17 cellular contexts compared by ENCODE assay signal in genomic region chr6:27539551-27539950, GRCh38.
DNase-seq lines count a peak whose midpoint lies in the region; ATAC-seq and TF ChIP-seq lines count a peak whose summit lies in the region.
"Had no signal": no experiment of that assay in that cellular context is flagged by ENCODE, and none has a peak within 500 bp of the region (broad histone marks: within the 10 kb centered on the region; RNA-seq: fewer than 3 reads in every experiment).

No MANE protein-coding gene starts in this region.

- H3K4me3 ChIP-seq in HUES64 (ENCODE audit: low read length) (peak overlapping the region; percentile 50), endodermal cell (ENCODE audit: low read length) (peak overlapping the region; percentile 42)
- H3K4me3 ChIP-seq: BLaER1 treated with 17β-estradiol and CSF1 and Interleukin-3, amounts not matched to agents 10 nM and 100 nM had no signal

- 28% methylated on average over 13 of the region's 13 CpGs for WGBS in HUES64
- 51 to 73% methylated on average over 8 to 13 of the region's 13 CpGs for WGBS in endodermal cell (ENCODE audit: insufficient coverage in 1 of 2, insufficient read length in 1 of 2), 2 experiments

- no peaks in the 10 kb centered on the region for H3K9me3 Mint-ChIP-seq in endodermal cell
- no peaks in the 10 kb centered on the region for H3K9me3 Mint-ChIP-seq in mesothelial cell of epicardium

- peak overlapping the region; percentile 70 for H3K4me3 Mint-ChIP-seq in endodermal cell
- peak overlapping the region; percentile 66 for H3K4me3 Mint-ChIP-seq in mesothelial cell of epicardium

- H3K36me3 ChIP-seq in ES-I3 (ENCODE audit: insufficient read depth, low read length) = no peaks in the 10 kb centered on the region
- no peaks in the 10 kb centered on the region for H3K36me3 ChIP-seq in HUES64 (ENCODE audit: insufficient read depth, low read length)
- no peaks in the 10 kb centered on the region for H3K36me3 ChIP-seq in endodermal cell (ENCODE audit: control insufficient read depth, insufficient read depth, low read length)
- H3K36me3 ChIP-seq: BLaER1 treated with 17β-estradiol and CSF1 and Interleukin-3, amounts not matched to agents 10 nM and 100 nM had no signal

- no peaks in the 10 kb centered on the region for H3K9me3 ChIP-seq in ES-I3 (ENCODE audit: control insufficient read depth, insufficient read depth, low read length)
- H3K9me3 ChIP-seq in HUES64 (ENCODE audit: insufficient read depth, low read depth, low read length) = no peaks in the 10 kb centered on the region
- peaks cover 3% of the 10 kb centered on the region for H3K9me3 ChIP-seq in endodermal cell (ENCODE audit: control insufficient read depth, low read length)

- ATAC-seq in HG02840 (IDR thresholded peaks at IDR 0.05; ENCODE audit: low FRiP score, unreplicated experiment) (no peak), HG03280 (IDR thresholded peaks at IDR 0.05; ENCODE audit: unreplicated experiment) (no peak)

- no peaks in the 10 kb centered on the region for H3K4me1 ChIP-seq in ES-I3 (ENCODE audit: insufficient read depth, low read length)
- H3K4me1 ChIP-seq in HUES64 (ENCODE audit: insufficient read depth, low read length) = no peaks in the 10 kb centered on the region
- no peaks in the 10 kb centered on the region for H3K4me1 ChIP-seq in endodermal cell (ENCODE audit: control insufficient read depth, insufficient read depth, low read length)
- H3K4me1 ChIP-seq: BLaER1 treated with 17β-estradiol and CSF1 and Interleukin-3, amounts not matched to agents 10 nM and 100 nM had no signal

- H3K36me3 Mint-ChIP-seq in endodermal cell (ENCODE audit: low read depth) (no peaks in the 10 kb centered on the region), mesothelial cell of epicardium (no peaks in the 10 kb centered on the region)

- no peak for TF ChIP-seq CTCF in endodermal cell (conservative IDR thresholded peaks at IDR 0.05)
- no peak for TF ChIP-seq CTCF in mesothelial cell of epicardium (IDR thresholded peaks at IDR 0.05; ENCODE audit: unreplicated experiment)

- H3K27me3 Mint-ChIP-seq in endodermal cell (ENCODE audit: insufficient read depth) (peaks cover 32% of the 10 kb centered on the region), mesothelial cell of epicardium (ENCODE audit: low read depth) (peaks cover 27% of the 10 kb centered on the region)

- H3K27me3 ChIP-seq in HUES64 (ENCODE audit: insufficient read depth, low read length) (peaks cover 15% of the 10 kb centered on the region), endodermal cell (ENCODE audit: control insufficient read depth, insufficient read depth, low read length, poor library complexity, severe bottlenecking) (peaks cover 10% of the 10 kb centered on the region)
- H3K27me3 ChIP-seq: BLaER1 treated with 17β-estradiol and CSF1 and Interleukin-3, amounts not matched to agents 10 nM and 100 nM had no signal

- H3K4me1 Mint-ChIP-seq in endodermal cell (no peaks in the 10 kb centered on the region), mesothelial cell of epicardium (peaks cover 7% of the 10 kb centered on the region)

- no peak for DNase-seq in endodermal cell
- DNase-seq in mesothelial cell of epicardium (ENCODE audit: low spot score in 2 of 2, unreplicated experiment in 2 of 2) = no peak
- no peak for DNase-seq in DMS153 treated with DMSO at 0.1 percent for 48 hours (lab: John Stamatoyannopoulos, UW; ENCODE audit: unreplicated experiment)
- no peak for DNase-seq in activated CD8-positive, alpha-beta memory T cell treated with anti-CD3 and anti-CD28 coated beads, Interleukin-2, amount 50 U/mL, for 4 hours
- DNase-seq: IMR-90, Karpas-422, MM.1S, NCI-H1092 treated with DMSO at 0.1 percent for 48 hours, NCI-H2107, NCI-H2227 treated with DMSO at 0.1 percent for 48 hours, NCI-H524, SHP77 had no signal

- H3K9ac ChIP-seq in ES-I3 (ENCODE audit: low read depth, low read length) (peak overlapping the region; percentile 76; the same call in 1 of the 2 replicates), HUES64 (ENCODE audit: low read depth, low read length) (no peak overlapping the region), endodermal cell (ENCODE audit: extremely low read depth, low read length, poor library complexity, severe bottlenecking) (no peak overlapping the region)
- H3K9ac ChIP-seq: BLaER1 treated with 17β-estradiol and CSF1 and Interleukin-3, amounts not matched to agents 10 nM and 100 nM had no signal

- H3K27ac ChIP-seq in HUES64 (ENCODE audit: low read depth, low read length) (no peak overlapping the region), endodermal cell (ENCODE audit: low read depth, low read length) (no peak overlapping the region)
- H3K27ac ChIP-seq: BLaER1 treated with 17β-estradiol and CSF1 and Interleukin-3, amounts not matched to agents 10 nM and 100 nM had no signal

- peak overlapping the region; percentile 74 for H3K27ac Mint-ChIP-seq in endodermal cell
- no peak overlapping the region for H3K27ac Mint-ChIP-seq in mesothelial cell of epicardium
